24 cellular contexts compared by ENCODE assay signal in the genomic region with DNA sequence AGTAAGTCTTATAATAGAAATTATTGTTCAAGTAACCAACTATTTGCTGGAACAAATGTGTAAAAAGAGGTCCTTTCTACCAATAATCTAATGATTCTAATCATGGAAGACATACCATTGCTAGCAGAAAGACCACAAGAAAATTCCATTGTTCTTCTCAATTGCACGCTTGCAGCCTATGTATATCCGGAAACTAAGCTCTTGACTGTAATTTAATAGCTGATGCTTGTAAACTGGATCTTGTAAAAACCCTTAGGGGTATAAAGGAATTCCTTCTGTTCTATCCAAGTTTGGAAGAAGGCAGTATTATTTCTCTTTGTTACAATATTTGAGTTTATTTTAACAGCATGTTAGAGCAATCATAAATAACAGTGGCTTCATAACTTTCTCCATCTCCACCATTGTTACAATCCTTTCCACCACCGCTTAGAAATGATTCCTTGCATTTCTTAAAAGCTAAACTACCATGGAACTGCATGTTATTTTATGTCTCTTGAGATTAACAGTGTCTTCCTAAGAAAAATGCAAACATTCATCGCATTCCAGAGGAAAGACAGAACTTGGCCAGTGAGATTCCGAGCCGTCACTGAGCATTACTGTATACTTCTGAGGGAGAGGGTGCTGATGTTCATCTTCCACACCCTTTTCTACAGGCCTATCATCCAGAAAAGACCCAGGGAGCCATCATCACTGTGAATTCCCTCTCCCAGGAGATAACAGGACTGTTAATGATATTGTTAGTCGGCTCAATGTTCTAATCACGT.
DNase-seq lines count a peak whose midpoint lies in the region; ATAC-seq and TF ChIP-seq lines count a peak whose summit lies in the region.
"Had no signal": no experiment of that assay in that cellular context is flagged by ENCODE, and none has a peak within 500 bp of the region (broad histone marks: within the 10 kb centered on the region; RNA-seq: fewer than 3 reads in every experiment).

No MANE protein-coding gene starts in this region.

- WGBS in smooth muscle cell (ENCODE audit: low lambda C conversion rate): 12% methylated on average over 8 of the region's 8 CpGs

- H3K4me1 ChIP-seq in GM23338 (ENCODE audit: insufficient read depth) (peaks cover 19% of the 10 kb centered on the region), smooth muscle cell (ENCODE audit: low read depth) (peaks cover 11% of the 10 kb centered on the region)
- H3K4me1 ChIP-seq: breast epithelium had no signal

- H3K27me3 Mint-ChIP-seq in GM23338 (ENCODE audit: insufficient read depth, low read depth, poor library complexity): peaks cover 4% of the 10 kb centered on the region
- H3K27me3 Mint-ChIP-seq in T-helper 2 cell treated with Interferon-gamma antibody and Interleukin-4, amounts not matched to agents 5 μg/mL and 100 μg/mL, for 36 hours (ENCODE audit: low read depth): no peaks in the 10 kb centered on the region

- H3K79me2 ChIP-seq in GM23338 (replicated peaks; ENCODE audit: insufficient read depth) (no peaks in the 10 kb centered on the region), smooth muscle cell (ENCODE audit: low read depth) (no peaks in the 10 kb centered on the region)

- H3K9me2 ChIP-seq in GM23338 (ENCODE audit: insufficient read depth): 0 out of 2 replicates have a peak, but pooled peaks cover 9% of the 10 kb centered on the region

- no peak overlapping the region for H3K4me3 Mint-ChIP-seq in GM23338
- H3K4me3 Mint-ChIP-seq in T-helper 2 cell treated with Interferon-gamma antibody and Interleukin-4, amounts not matched to agents 5 μg/mL and 100 μg/mL, for 36 hours: no peak overlapping the region
- H3K4me3 Mint-ChIP-seq: activated CD8-positive, alpha-beta memory T cell treated with anti-CD3 and anti-CD28 coated beads, Interleukin-2, amount 10 ng/mL, durations not matched to agents 7 days and 5 days; activated naive CD8-positive, alpha-beta T cell treated with anti-CD3 and anti-CD28 coated beads, Interleukin-2, amount 10 ng/mL, durations not matched to agents 7 days and 5 days; naive B cell; stimulated activated naive B cell treated with anti-CD40 and anti-IgM and Interleukin-4, amounts not matched to agents 10 μg/mL and 1 μg/mL and 100 μg/mL, for 72 hours had no signal

- no peak overlapping the region for H3K4me3 ChIP-seq in GM23338
- peak overlapping the region; percentile 64 for H3K4me3 ChIP-seq in SK-N-MC
- no peak overlapping the region for H3K4me3 ChIP-seq in smooth muscle cell
- H3K4me3 ChIP-seq: breast epithelium, lung, thoracic aorta had no signal

- H3K9me3 ChIP-seq in SK-N-MC (ENCODE audit: low read depth, low read length) (no peaks in the 10 kb centered on the region), smooth muscle cell (replicated peaks; ENCODE audit: low read depth) (no peaks in the 10 kb centered on the region)
- H3K9me3 ChIP-seq: breast epithelium, thoracic aorta had no signal

- no peak overlapping the region for H3K27ac ChIP-seq in GM23338 (ENCODE audit: low read depth)
- peak overlapping the region; percentile 49 for H3K27ac ChIP-seq in SK-N-MC
- peak overlapping the region; percentile 20 for H3K27ac ChIP-seq in smooth muscle cell (ENCODE audit: low read depth)
- H3K27ac ChIP-seq: breast epithelium, thoracic aorta had no signal

- ATAC-seq in GM23338: no peak
- ATAC-seq: activated CD8-positive, alpha-beta memory T cell treated with anti-CD3 and anti-CD28 coated beads, Interleukin-2, amount 10 ng/mL, durations not matched to agents 7 days and 5 days; sciatic nerve had no signal

- H3K36me3 ChIP-seq in GM23338 (ENCODE audit: insufficient read depth): no peaks in the 10 kb centered on the region
- no peaks in the 10 kb centered on the region for H3K36me3 ChIP-seq in SK-N-MC (ENCODE audit: insufficient read depth, low read length)
- H3K36me3 ChIP-seq in smooth muscle cell (ENCODE audit: low read depth): no peaks in the 10 kb centered on the region
- H3K36me3 ChIP-seq: breast epithelium, thoracic aorta had no signal

- DNase-seq in GM23338 (ENCODE audit: low spot score) (peak; percentile 26), SK-N-MC (ENCODE audit: low read depth, low spot score) (peak; percentile 66), foreskin melanocyte (peak; percentile 80), smooth muscle cell (lab: John Stamatoyannopoulos, UW; ENCODE audit: unreplicated experiment) (no peak), RPMI8226 (no peak), NCI-H510A treated with DMSO at 0.1 percent for 48 hours (lab: John Stamatoyannopoulos, UW) (no peak)
- DNase-seq in T-helper 2 cell treated with Interferon-gamma antibody and Interleukin-4, amounts not matched to agents 5 μg/mL and 100 μg/mL, for 36 hours (ENCODE audit: low spot score): no peak
- DNase-seq: activated CD4-positive, alpha-beta T cell treated with anti-CD3 and anti-CD28 coated beads for 4 hours; activated CD8-positive, alpha-beta memory T cell treated with anti-CD3 and anti-CD28 coated beads, Interleukin-2, amount 10 ng/mL, durations not matched to agents 7 days and 5 days; activated naive CD8-positive, alpha-beta T cell treated with anti-CD3 and anti-CD28 coated beads, Interleukin-2, amount 10 ng/mL, durations not matched to agents 7 days and 5 days; AML-193; cortex of kidney; DND-41; H7; hippocampal formation; naive B cell; NCI-H1092 treated with DMSO at 0.1 percent for 48 hours; NCI-H2081; NCI-H510A; stimulated activated naive B cell treated with anti-CD40 and anti-IgM and Interleukin-4, amounts not matched to agents 10 μg/mL and 1 μg/mL and 100 μg/mL, for 72 hours had no signal

- peaks cover 13% of the 10 kb centered on the region for H3K4me1 Mint-ChIP-seq in GM23338
- no peaks in the 10 kb centered on the region for H3K4me1 Mint-ChIP-seq in T-helper 2 cell treated with Interferon-gamma antibody and Interleukin-4, amounts not matched to agents 5 μg/mL and 100 μg/mL, for 36 hours (ENCODE audit: low read depth)
- H3K4me1 Mint-ChIP-seq: activated CD8-positive, alpha-beta memory T cell treated with anti-CD3 and anti-CD28 coated beads, Interleukin-2, amount 10 ng/mL, durations not matched to agents 7 days and 5 days; activated naive CD8-positive, alpha-beta T cell treated with anti-CD3 and anti-CD28 coated beads, Interleukin-2, amount 10 ng/mL, durations not matched to agents 7 days and 5 days; naive B cell; stimulated activated naive B cell treated with anti-CD40 and anti-IgM and Interleukin-4, amounts not matched to agents 10 μg/mL and 1 μg/mL and 100 μg/mL, for 72 hours had no signal

- TF ChIP-seq CTCF in GM23338 (conservative IDR thresholded peaks at IDR 0.05; ENCODE audit: low read depth in 2 of 2) (no peak), smooth muscle cell (IDR thresholded peaks at IDR 0.05; ENCODE audit: borderline replicate concordance, insufficient read depth, poor library complexity, severe bottlenecking) (no peak)

- no peak overlapping the region for H3K27ac Mint-ChIP-seq in GM23338
- H3K27ac Mint-ChIP-seq in T-helper 2 cell treated with Interferon-gamma antibody and Interleukin-4, amounts not matched to agents 5 μg/mL and 100 μg/mL, for 36 hours: no peak overlapping the region
- H3K27ac Mint-ChIP-seq: activated CD8-positive, alpha-beta memory T cell treated with anti-CD3 and anti-CD28 coated beads, Interleukin-2, amount 10 ng/mL, durations not matched to agents 7 days and 5 days; activated naive CD8-positive, alpha-beta T cell treated with anti-CD3 and anti-CD28 coated beads, Interleukin-2, amount 10 ng/mL, durations not matched to agents 7 days and 5 days; naive B cell; stimulated activated naive B cell treated with anti-CD40 and anti-IgM and Interleukin-4, amounts not matched to agents 10 μg/mL and 1 μg/mL and 100 μg/mL, for 72 hours had no signal

- H3F3A ChIP-seq in GM23338 (replicated peaks; ENCODE audit: low read depth) (no peaks in the 10 kb centered on the region), smooth muscle cell (ENCODE audit: low read depth) (peaks cover 10% of the 10 kb centered on the region)

- H4K20me1 ChIP-seq in GM23338 (replicated peaks; ENCODE audit: insufficient read depth) (no peaks in the 10 kb centered on the region), smooth muscle cell (ENCODE audit: low read depth) (no peaks in the 10 kb centered on the region)

- H3K27me3 ChIP-seq in GM23338 (ENCODE audit: insufficient read depth) (no peaks in the 10 kb centered on the region), smooth muscle cell (ENCODE audit: low read depth) (peaks cover 5% of the 10 kb centered on the region)
- H3K27me3 ChIP-seq: breast epithelium had no signal

- no peaks in the 10 kb centered on the region for H3K36me3 Mint-ChIP-seq in GM23338 (ENCODE audit: low read depth)
- H3K36me3 Mint-ChIP-seq in T-helper 2 cell treated with Interferon-gamma antibody and Interleukin-4, amounts not matched to agents 5 μg/mL and 100 μg/mL, for 36 hours (ENCODE audit: low read depth): no peaks in the 10 kb centered on the region
- H3K36me3 Mint-ChIP-seq: activated CD8-positive, alpha-beta memory T cell treated with anti-CD3 and anti-CD28 coated beads, Interleukin-2, amount 10 ng/mL, durations not matched to agents 7 days and 5 days; activated naive CD8-positive, alpha-beta T cell treated with anti-CD3 and anti-CD28 coated beads, Interleukin-2, amount 10 ng/mL, durations not matched to agents 7 days and 5 days; naive B cell; stimulated activated naive B cell treated with anti-CD40 and anti-IgM and Interleukin-4, amounts not matched to agents 10 μg/mL and 1 μg/mL and 100 μg/mL, for 72 hours had no signal

- no peak overlapping the region for H3K4me2 ChIP-seq in GM23338
- peak overlapping the region; percentile 55 for H3K4me2 ChIP-seq in smooth muscle cell

- H3K9me3 Mint-ChIP-seq in GM23338: no peaks in the 10 kb centered on the region
- H3K9me3 Mint-ChIP-seq in T-helper 2 cell treated with Interferon-gamma antibody and Interleukin-4, amounts not matched to agents 5 μg/mL and 100 μg/mL, for 36 hours: no peaks in the 10 kb centered on the region
- H3K9me3 Mint-ChIP-seq: activated naive CD8-positive, alpha-beta T cell treated with anti-CD3 and anti-CD28 coated beads, Interleukin-2, amount 10 ng/mL, durations not matched to agents 7 days and 5 days; naive B cell; stimulated activated naive B cell treated with anti-CD40 and anti-IgM and Interleukin-4, amounts not matched to agents 10 μg/mL and 1 μg/mL and 100 μg/mL, for 72 hours had no signal

- peak overlapping the region; percentile 6; the same call in 1 of the 2 replicates for H2AFZ ChIP-seq in GM23338
- no peak overlapping the region for H2AFZ ChIP-seq in smooth muscle cell (ENCODE audit: low read depth)

- no peak overlapping the region for H3K9ac ChIP-seq in SK-N-MC (ENCODE audit: insufficient read length)
- no peak overlapping the region for H3K9ac ChIP-seq in smooth muscle cell (ENCODE audit: low read depth)

TF ChIP-seq in GM23338, 12 proteins besides CTCF, POLR2A, EP300 and RAD21 (continues in another document):
- TF ChIP-seq JUNB (IDR thresholded peaks at IDR 0.05; ENCODE audit: unreplicated experiment): no peak
- no peak for TF ChIP-seq CREB1 (CRISPR knock-in tag; IDR thresholded peaks at IDR 0.05; ENCODE audit: low read depth)

Comparison
In these comparisons a context has a peak if more than half of its experiments do, and no peak if none do; other contexts are left out.
1. DNase-seq: peak in GM23338 (single experiment), SK-N-MC (single experiment) and foreskin melanocyte (single experiment); none in smooth muscle cell (single experiment), RPMI8226 (single experiment), NCI-H510A treated with DMSO at 0.1 percent for 48 hours (single experiment) and T-helper 2 cell treated with Interferon-gamma antibody and Interleukin-4, amounts not matched to agents 5 μg/mL and 100 μg/mL, for 36 hours (single experiment).